9 cellular contexts compared by ENCODE assay signal in genomic region chr2:19802088-19802806, GRCh38.
A peak's percentile ranks its signal among the peaks of the same experiment; 100 is the strongest.
DNase-seq lines count a peak whose midpoint lies in the region; ATAC-seq, FAIRE-seq and TF ChIP-seq lines count a peak whose summit lies in the region.
"Had no signal": no experiment of that assay in that cellular context is flagged by ENCODE, and none has a peak within 500 bp of the region (broad histone marks: within the 10 kb centered on the region; RNA-seq: fewer than 3 reads in every experiment).

No MANE protein-coding gene starts in this region.

- H3K36me3 ChIP-seq in kidney (ENCODE audit: control insufficient read depth in 1 of 2, insufficient read depth in 2 of 2, low read length in 2 of 2) (no peaks in the 10 kb centered on the region), stomach smooth muscle (ENCODE audit: control insufficient read depth in 2 of 2, insufficient read depth in 2 of 2, low read length in 2 of 2) (no peaks in the 10 kb centered on the region)

- H3K9ac ChIP-seq in kidney (ENCODE audit: low read length in 2 of 2) (no peak overlapping the region), stomach smooth muscle (ENCODE audit: low read length in 2 of 2) (no peak overlapping the region)

- H3K4me1 ChIP-seq in kidney (ENCODE audit: control insufficient read depth in 1 of 2, insufficient read depth in 1 of 2, low read depth in 1 of 2, low read length in 2 of 2) (peaks cover 5 to 18% of the 10 kb centered on the region in 2 donors), stomach smooth muscle (ENCODE audit: control insufficient read depth, insufficient read depth, low read length) (peaks cover 15% of the 10 kb centered on the region)

- intact Hi-C loops in kidney (cut with DNase I), result no loop called here

- FAIRE-seq in kidney (lab: Jason Lieb, UNC), result no peak

- H3K27me3 ChIP-seq in stomach smooth muscle (ENCODE audit: control insufficient read depth in 1 of 2, insufficient read depth in 2 of 2, low read length in 2 of 2), result no peaks in the 10 kb centered on the region

- H3K27ac ChIP-seq in kidney (ENCODE audit: low read depth in 2 of 2, low read length in 2 of 2) (peak overlapping the region; percentile 55 to 85), stomach smooth muscle (ENCODE audit: low read length) (peak overlapping the region; percentile 3)

- H3K9me3 ChIP-seq in kidney (ENCODE audit: control insufficient read depth in 1 of 2, low read length in 2 of 2), result no peaks in the 10 kb centered on the region
- peaks cover 0 to under 1% of the 10 kb centered on the region in 2 donors for H3K9me3 ChIP-seq in stomach smooth muscle (ENCODE audit: control insufficient read depth in 2 of 2, low read length in 2 of 2)

- H3K4me3 ChIP-seq in kidney (ENCODE audit: low read length in 2 of 2) (peak overlapping the region in 1 of 2 donors; percentile 4), stomach smooth muscle (ENCODE audit: low read length in 2 of 2) (no peak overlapping the region)

- TF ChIP-seq CTCF in kidney (IDR thresholded peaks at IDR 0.05; ENCODE audit: borderline replicate concordance, extremely low read depth, insufficient read depth), result no peak

- ATAC-seq in SK-N-SH treated with all-trans-retinoic acid at 6 μM for 48 hours (peak; percentile 9; the same call in 1 of the 3 replicates), GM21825 (IDR thresholded peaks at IDR 0.05; ENCODE audit: unreplicated experiment) (no peak)

- DNase-seq in HT1080 (ENCODE audit: low read depth) (peak; percentile 11), kidney (no peak), amniotic stem cell (lab: John Stamatoyannopoulos, UW) (no peak), NCI-H345 treated with DMSO at 0.1 percent for 48 hours (lab: John Stamatoyannopoulos, UW; ENCODE audit: unreplicated experiment) (no peak)
- DNase-seq: NCI-H2227 treated with DMSO at 0.1 percent for 48 hours, T-helper 2 cell had no signal

TF ChIP-seq in SK-N-SH treated with all-trans-retinoic acid at 6 μM for 48 hours, 23 proteins besides CTCF, POLR2A, EP300 and RAD21:
- no peak for TF ChIP-seq POU6F1 (CRISPR knock-in tag; IDR thresholded peaks at IDR 0.05; ENCODE audit: borderline replicate concordance, low read depth)
- no peak for TF ChIP-seq RARB (CRISPR knock-in tag; IDR thresholded peaks at IDR 0.05)
- no peak for TF ChIP-seq CSDC2 (CRISPR knock-in tag; IDR thresholded peaks at IDR 0.05)
- no peak for TF ChIP-seq GLIS3 (CRISPR knock-in tag; IDR thresholded peaks at IDR 0.05)
- no peak for TF ChIP-seq PPARA (CRISPR knock-in tag; IDR thresholded peaks at IDR 0.05; ENCODE audit: borderline replicate concordance)
- TF ChIP-seq SNAI2 (CRISPR knock-in tag; IDR thresholded peaks at IDR 0.05), result no peak
- no peak for TF ChIP-seq ZNF70 (CRISPR knock-in tag; IDR thresholded peaks at IDR 0.05)
